Comparison of ENCODE assay signal across 17 cellular contexts in genomic region chr1:171828794-171829193, GRCh38.
"Had no signal": no experiment of that assay in that cellular context is flagged by ENCODE, and none has a peak within 500 bp of the region (broad histone marks: within the 10 kb centered on the region; RNA-seq: fewer than 3 reads in every experiment).

No MANE protein-coding gene starts in this region.

- H3K4me1 Mint-ChIP-seq: activated CD4-positive, alpha-beta T cell treated with anti-CD3 and anti-CD28 coated beads, Interleukin-2, amount 10 ng/mL, durations not matched to agents 24 days and 14 days; naive B cell had no signal

- H3K4me3 Mint-ChIP-seq: activated CD4-positive, alpha-beta T cell treated with anti-CD3 and anti-CD28 coated beads, Interleukin-2, amount 10 ng/mL, durations not matched to agents 24 days and 14 days; activated naive CD4-positive, alpha-beta T cell treated with anti-CD3 and anti-CD28 coated beads for 36 hours; activated T-cell treated with anti-CD3 and anti-CD28 coated beads, Interleukin-2, amount 50 U/mL, for 4 hours; brain; naive B cell; stimulated activated naive CD8-positive, alpha-beta T cell treated with anti-CD3 and anti-CD28 coated beads, Interleukin-15, Interleukin-2, amounts not matched to agents 100 ng/mL and 50 ng/mL, for 24 hours had no signal

- H3K36me3 ChIP-seq: prostate gland, right atrium auricular region, transverse colon, vagina had no signal

- H3K27me3 ChIP-seq: right atrium auricular region, transverse colon, vagina had no signal

- FAIRE-seq: TTC549 had no signal

- H3K9me3 ChIP-seq: prostate gland, vagina had no signal

- H3K27me3 Mint-ChIP-seq: activated CD4-positive, alpha-beta T cell treated with anti-CD3 and anti-CD28 coated beads, Interleukin-2, amount 10 ng/mL, durations not matched to agents 24 days and 14 days; naive B cell; stimulated activated naive CD8-positive, alpha-beta T cell treated with anti-CD3 and anti-CD28 coated beads, Interleukin-15, Interleukin-2, amounts not matched to agents 100 ng/mL and 50 ng/mL, for 24 hours had no signal

- H3K4me1 ChIP-seq: prostate gland, right atrium auricular region, transverse colon, vagina had no signal

- DNase-seq: activated CD4-positive, alpha-beta T cell treated with anti-CD3 and anti-CD28 coated beads, Interleukin-2, amount 10 ng/mL, durations not matched to agents 24 days and 14 days; activated CD4-positive, CD25-positive, alpha-beta regulatory T cell; activated CD8-positive, alpha-beta memory T cell treated with anti-CD3 and anti-CD28 coated beads, Interleukin-2, amount 50 U/mL, for 4 hours; activated naive CD4-positive, alpha-beta T cell treated with anti-CD3 and anti-CD28 coated beads for 36 hours; activated T-cell treated with anti-CD3 and anti-CD28 coated beads, Interleukin-2, amount 50 U/mL, for 4 hours; caudate nucleus; mesenchymal stem cell; mucosa of descending colon; naive B cell; stimulated activated CD4-positive, alpha-beta T cell treated with anti-CD3 and anti-CD28 coated beads, Interleukin-2, amount 100 ng/mL, for 24 hours; transverse colon had no signal

- H3K27ac ChIP-seq: prostate gland, right atrium auricular region, transverse colon, vagina had no signal

- H3K27ac Mint-ChIP-seq: activated CD4-positive, alpha-beta T cell treated with anti-CD3 and anti-CD28 coated beads, Interleukin-2, amount 10 ng/mL, durations not matched to agents 24 days and 14 days; activated naive CD4-positive, alpha-beta T cell treated with anti-CD3 and anti-CD28 coated beads for 36 hours; brain; stimulated activated naive CD8-positive, alpha-beta T cell treated with anti-CD3 and anti-CD28 coated beads, Interleukin-15, Interleukin-2, amounts not matched to agents 100 ng/mL and 50 ng/mL, for 24 hours had no signal

- H3K4me3 ChIP-seq: mucosa of descending colon, prostate gland, right atrium auricular region, transverse colon, vagina had no signal

- ATAC-seq: activated T-cell treated with anti-CD3 and anti-CD28 coated beads, Interleukin-2, amount 50 U/mL, for 4 hours; mucosa of descending colon had no signal
